ENCODE assay signal across 8 cellular contexts in the genomic region with DNA sequence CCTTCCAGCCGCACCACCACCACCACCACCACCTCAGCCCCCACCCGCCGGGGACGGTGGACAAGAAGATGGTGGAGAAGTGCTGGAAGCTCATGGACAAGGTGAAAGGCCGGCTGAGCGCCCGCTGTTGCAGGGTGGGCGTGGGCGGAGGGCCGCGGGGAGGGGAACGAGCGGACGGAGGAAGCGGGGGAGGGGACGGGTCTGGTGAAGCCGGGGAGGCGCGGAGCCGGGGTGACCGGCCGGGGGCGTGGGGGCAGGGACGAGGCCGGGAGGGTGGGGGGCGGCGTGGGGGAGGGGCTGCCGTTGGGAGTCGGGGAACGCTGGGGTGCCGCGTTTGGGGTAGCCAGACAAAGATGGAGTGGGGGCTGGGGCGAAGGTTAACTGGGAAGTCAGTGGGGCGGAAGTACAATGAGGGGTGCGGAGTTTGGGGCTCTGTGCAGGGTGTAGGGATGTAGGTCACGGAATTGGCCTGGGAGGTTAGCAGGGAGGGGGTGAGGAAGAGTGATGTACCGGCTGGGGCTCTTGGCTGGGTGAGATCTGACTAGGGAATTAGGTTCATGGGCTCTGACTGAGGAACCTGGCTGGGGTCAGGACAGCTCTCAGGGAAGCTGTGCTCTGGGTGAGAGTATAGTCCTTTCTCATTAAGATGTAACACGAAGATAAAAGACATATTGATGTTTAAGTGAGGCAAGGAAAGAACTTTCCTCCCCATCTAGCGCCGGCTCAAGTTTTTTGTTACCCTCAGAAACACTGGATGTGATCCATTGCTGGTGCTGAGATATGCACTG. TPM values are rescaled to one million over a fixed set of nuclear protein-coding genes. Genes with fewer than 3 reads are reported as not detected.
DNase-seq lines count a peak whose midpoint lies in the region; ATAC-seq, FAIRE-seq and TF ChIP-seq lines count a peak whose summit lies in the region.

No MANE protein-coding gene starts in this region.

- H3K9ac ChIP-seq in OCI-LY3 (ENCODE audit: low read length): peak overlapping the region; percentile 95

- H3K9me3 ChIP-seq in OCI-LY3 (ENCODE audit: insufficient read depth, low read length): no peaks in the 10 kb centered on the region
- no peaks in the 10 kb centered on the region for H3K9me3 ChIP-seq in pancreas
- H3K9me3 ChIP-seq in thyroid gland: no peaks in the 10 kb centered on the region

- H4K20me1 ChIP-seq in OCI-LY3 (ENCODE audit: insufficient read depth, low read length): peaks cover 24% of the 10 kb centered on the region

- H3K4me3 ChIP-seq in OCI-LY3 (ENCODE audit: low read length) (peak overlapping the region; percentile 96), pancreas (peak overlapping the region; percentile 48 to 99 (median 88)), thyroid gland (replicated peaks in 1 of 3) (peak overlapping the region; percentile 63 to 96 (median 65))

- H3K79me2 ChIP-seq in OCI-LY3 (ENCODE audit: low read length): peaks cover 55% of the 10 kb centered on the region

- TF ChIP-seq CTCF in GM10266 (IDR thresholded peaks at IDR 0.05; ENCODE audit: control insufficient read depth, insufficient read depth, low read depth, missing control alignments) (no peak), OCI-LY3 (IDR thresholded peaks at IDR 0.05; ENCODE audit: low read depth, low read length) (no peak), pancreas (IDR thresholded peaks at IDR 0.05) (no peak), thyroid gland (IDR thresholded peaks at IDR 0.05) (no peak)

- 1 to 2% methylated on average over 25 to 39 of the region's 40 CpGs for WGBS in pancreas, 2 donors
- 1% methylated on average over 22 to 23 of the region's 40 CpGs for WGBS in thyroid gland, 2 donors

- H3K27me3 ChIP-seq in OCI-LY3 (ENCODE audit: low read depth, low read length): no peaks in the 10 kb centered on the region
- H3K27me3 ChIP-seq in pancreas: no peaks in the 10 kb centered on the region
- H3K27me3 ChIP-seq in thyroid gland: no peaks in the 10 kb centered on the region

- H2AFZ ChIP-seq in OCI-LY3 (ENCODE audit: low read depth, low read length): 0 out of 2 replicates have a peak overlapping the region, but pooled peaks have one; percentile 61

- peaks cover 18% of the 10 kb centered on the region for H3K4me1 ChIP-seq in OCI-LY3 (ENCODE audit: low read length)
- peaks cover 0 to 9% (median 4%) of the 10 kb centered on the region in 3 donors for H3K4me1 ChIP-seq in pancreas
- H3K4me1 ChIP-seq in thyroid gland: peaks cover 15 to 18% of the 10 kb centered on the region in 2 donors

- peak; percentile 23 for ATAC-seq in HG02588 (IDR thresholded peaks at IDR 0.05; ENCODE audit: unreplicated experiment)
- ATAC-seq in pancreas: peak; percentile 9 to 39 (median 26)
- no peak for ATAC-seq in GM18519 (IDR thresholded peaks at IDR 0.05; ENCODE audit: low FRiP score, unreplicated experiment)

- intact Hi-C loops in head of caudate nucleus (cut with DNase I) (loop anchor here (5.0 kb wide), 1 partner anchor 111 kb away; the partner anchor contains the start of gene MCAM), pancreas (cut with DNase I) (no loop called here), thyroid gland (cut with DNase I) (loop anchor here (10.0 kb wide), 2 partner anchors 78 to 118 kb away; no protein-coding TSS in a partner anchor)

- H3K36me3 ChIP-seq in OCI-LY3 (replicated peaks; ENCODE audit: low read depth, low read length) (peaks cover 3% of the 10 kb centered on the region), pancreas (no peaks in the 10 kb centered on the region), thyroid gland (no peaks in the 10 kb centered on the region)

- H3K4me2 ChIP-seq in OCI-LY3 (ENCODE audit: low read length): peak overlapping the region; percentile 92

- H3K27ac ChIP-seq in OCI-LY3 (ENCODE audit: low read length): peak overlapping the region; percentile 79
- H3K27ac ChIP-seq in pancreas: peak overlapping the region; percentile 61 to 94 (median 84)
- peak overlapping the region; percentile 92 to 97 (median 94) for H3K27ac ChIP-seq in thyroid gland

- no peak for TF ChIP-seq POLR2A in thyroid gland (IDR thresholded peaks at IDR 0.05)

- DNase-seq in GM10266 (ENCODE audit: extremely low spot score) (peak; percentile 79), head of caudate nucleus (peak in 32 of 42 donors; percentile 9 to 69 (median 45)), pancreas (peak in 4 of 6 donors; percentile 44 to 76 (median 68)), thyroid gland (peak; percentile 35 to 57)
- peak in 3 of 4 experiments; percentile 24 to 36 (median 34) for DNase-seq in activated naive CD4-positive, alpha-beta T cell (lab: John Stamatoyannopoulos, UW)

- FAIRE-seq in pancreas (lab: Jason Lieb, UNC): no peak

RNA-seq across cellular contexts. Expression of gene CBL, which starts 0.6 kb away (rescaled TPM):
- 1 to 10 TPM; 3.3 to 9.8 (median 4.3) TPM for total RNA-seq in pancreas
- 1 to 10 TPM; 2.0 to 2.6 TPM for polyA plus RNA-seq in pancreas
- total RNA-seq in thyroid gland: 10 to 100 TPM in 3 of 4 donors, 1 to 10 TPM in 1; 9.4 to 14.5 (median 13.9) TPM

RNA-seq across cellular contexts. Expression of gene NHERF4, which starts 21.4 kb away (rescaled TPM):
- 1 to 10 TPM in 2 of 6 donors, under 1 TPM in 3, not detected in 1; 0.38 to 1.6 (median 0.84) TPM for total RNA-seq in pancreas
- 1 to 10 TPM; 2.5 to 4.7 TPM for polyA plus RNA-seq in pancreas
- total RNA-seq in thyroid gland: not detected

RNA-seq across cellular contexts. Expression of gene NLRX1, which starts 38.2 kb away (rescaled TPM):
- 10 to 100 TPM in 1 of 6 donors, 1 to 10 TPM in 5; 6.9 to 12.6 (median 7.5) TPM for total RNA-seq in pancreas
- 1 to 10 TPM; 6.5 to 7.9 TPM for polyA plus RNA-seq in pancreas
- 10 to 100 TPM; 13.3 to 33.1 (median 19.5) TPM for total RNA-seq in thyroid gland

RNA-seq across cellular contexts. Expression of gene ABCG4, which starts 57.9 kb away (rescaled TPM):
- total RNA-seq in pancreas (not detected), thyroid gland (1 to 10 TPM in 2 of 4 donors, under 1 TPM in 2; 0.13 to 1.6 (median 0.82) TPM)
- under 1 TPM; 0.11 to 0.21 TPM for polyA plus RNA-seq in pancreas

Comparison
In these comparisons a context has a peak if more than half of its experiments do, and no peak if none do; other contexts are left out.
1. intact Hi-C loops: an anchor here in head of caudate nucleus (5.0 kb wide) and thyroid gland (10.0 kb wide); none called in pancreas.